20 cellular contexts compared by ENCODE assay signal in the genomic region with DNA sequence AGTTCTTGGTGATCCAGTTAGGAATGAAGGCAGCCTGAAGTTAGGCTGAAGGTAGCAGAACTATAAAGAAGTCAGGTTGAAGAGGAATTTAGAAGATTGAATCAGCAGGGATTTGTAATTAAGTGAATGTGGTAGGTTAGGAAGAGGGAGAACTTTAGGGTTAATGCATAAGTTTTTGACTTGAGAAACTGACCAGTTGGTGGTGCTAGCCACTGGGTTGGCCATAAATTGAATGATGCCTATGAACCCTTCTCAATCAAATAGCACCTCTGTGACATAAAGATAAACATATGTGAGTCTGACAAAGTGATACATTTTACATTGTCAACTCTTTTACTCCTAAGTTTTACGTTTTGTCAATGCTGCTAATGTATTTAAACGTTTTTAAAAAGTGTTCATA.
"Had no signal": no experiment of that assay in that cellular context is flagged by ENCODE, and none has a peak within 500 bp of the region (broad histone marks: within the 10 kb centered on the region; RNA-seq: fewer than 3 reads in every experiment).

No MANE protein-coding gene starts in this region.

- H3K4me1 ChIP-seq: esophagus muscularis mucosa, prostate gland, tibial nerve had no signal

- H3K27ac Mint-ChIP-seq: activated naive CD4-positive, alpha-beta T cell treated with anti-CD3 and anti-CD28 coated beads, Interleukin-2, amount 50 U/mL, for 72 hours; activated T-cell treated with anti-CD3 and anti-CD28 coated beads, Interleukin-2, amount 50 U/mL, for 24 hours; natural killer cell; stimulated activated naive B cell treated with anti-CD40 and anti-IgM and Interleukin-4, amounts not matched to agents 10 μg/mL and 1 μg/mL and 100 μg/mL, for 72 hours had no signal

- H3K27me3 ChIP-seq: brain microvascular endothelial cell, dorsolateral prefrontal cortex, esophagus muscularis mucosa, tibial nerve had no signal

- FAIRE-seq: endometrium, TTC549 had no signal

- H3K9me3 ChIP-seq: esophagus muscularis mucosa, mucosa of descending colon, prostate gland, tibial nerve had no signal

- H3K4me3 ChIP-seq: dorsolateral prefrontal cortex, esophagus muscularis mucosa, mucosa of descending colon, prostate gland, tibial nerve had no signal

- H3K36me3 ChIP-seq: brain microvascular endothelial cell, esophagus muscularis mucosa, prostate gland, tibial nerve had no signal

- H3K27ac ChIP-seq: brain microvascular endothelial cell, dorsolateral prefrontal cortex, esophagus muscularis mucosa, prostate gland, tibial nerve had no signal

- H3K4me1 Mint-ChIP-seq: natural killer cell; stimulated activated naive B cell treated with anti-CD40 and anti-IgM and Interleukin-4, amounts not matched to agents 10 μg/mL and 1 μg/mL and 100 μg/mL, for 72 hours had no signal

- H3K4me3 Mint-ChIP-seq: activated T-cell treated with anti-CD3 and anti-CD28 coated beads, Interleukin-2, amount 50 U/mL, for 24 hours; natural killer cell; stimulated activated naive B cell treated with anti-CD40 and anti-IgM and Interleukin-4, amounts not matched to agents 10 μg/mL and 1 μg/mL and 100 μg/mL, for 72 hours had no signal

- H3K36me3 Mint-ChIP-seq: activated naive CD4-positive, alpha-beta T cell treated with anti-CD3 and anti-CD28 coated beads, Interleukin-2, amount 50 U/mL, for 72 hours; stimulated activated naive B cell treated with anti-CD40 and anti-IgM and Interleukin-4, amounts not matched to agents 10 μg/mL and 1 μg/mL and 100 μg/mL, for 72 hours had no signal

- ATAC-seq: activated CD4-positive, CD25-positive, alpha-beta regulatory T cell treated with anti-CD3 and anti-CD28 coated beads, Interleukin-2, amount 50 U/mL, for 24 hours; activated naive CD4-positive, alpha-beta T cell treated with anti-CD3 and anti-CD28 coated beads, Interleukin-2, amount 50 U/mL, for 72 hours; left colon; mucosa of descending colon; natural killer cell; sciatic nerve; stimulated activated naive B cell treated with anti-CD40 and anti-IgM and Interleukin-4, amounts not matched to agents 10 μg/mL and 1 μg/mL and 100 μg/mL, for 72 hours had no signal

- DNase-seq: activated effector memory CD4-positive, alpha-beta T cell treated with anti-CD3 and anti-CD28 coated beads, Interleukin-2, amount 50 U/mL, for 16 hours; activated T-cell treated with anti-CD3 and anti-CD28 coated beads, Interleukin-2, amount 50 U/mL, for 24 hours; brain microvascular endothelial cell; cerebellar nuclear complex; dorsolateral prefrontal cortex; left colon; mammary epithelial cell; mucosa of descending colon; natural killer cell; occipital lobe; stimulated activated CD4-positive, alpha-beta T cell treated with anti-CD3 and anti-CD28 coated beads, Interleukin-2, amount 100 ng/mL, for 24 hours; stimulated activated naive B cell treated with anti-CD40 and anti-IgM and Interleukin-4, amounts not matched to agents 10 μg/mL and 1 μg/mL and 100 μg/mL, for 72 hours had no signal

- H3K27me3 Mint-ChIP-seq: activated T-cell treated with anti-CD3 and anti-CD28 coated beads, Interleukin-2, amount 50 U/mL, for 24 hours; stimulated activated naive B cell treated with anti-CD40 and anti-IgM and Interleukin-4, amounts not matched to agents 10 μg/mL and 1 μg/mL and 100 μg/mL, for 72 hours had no signal
